ENCODE assay signal across 8 cellular contexts in the genomic region with DNA sequence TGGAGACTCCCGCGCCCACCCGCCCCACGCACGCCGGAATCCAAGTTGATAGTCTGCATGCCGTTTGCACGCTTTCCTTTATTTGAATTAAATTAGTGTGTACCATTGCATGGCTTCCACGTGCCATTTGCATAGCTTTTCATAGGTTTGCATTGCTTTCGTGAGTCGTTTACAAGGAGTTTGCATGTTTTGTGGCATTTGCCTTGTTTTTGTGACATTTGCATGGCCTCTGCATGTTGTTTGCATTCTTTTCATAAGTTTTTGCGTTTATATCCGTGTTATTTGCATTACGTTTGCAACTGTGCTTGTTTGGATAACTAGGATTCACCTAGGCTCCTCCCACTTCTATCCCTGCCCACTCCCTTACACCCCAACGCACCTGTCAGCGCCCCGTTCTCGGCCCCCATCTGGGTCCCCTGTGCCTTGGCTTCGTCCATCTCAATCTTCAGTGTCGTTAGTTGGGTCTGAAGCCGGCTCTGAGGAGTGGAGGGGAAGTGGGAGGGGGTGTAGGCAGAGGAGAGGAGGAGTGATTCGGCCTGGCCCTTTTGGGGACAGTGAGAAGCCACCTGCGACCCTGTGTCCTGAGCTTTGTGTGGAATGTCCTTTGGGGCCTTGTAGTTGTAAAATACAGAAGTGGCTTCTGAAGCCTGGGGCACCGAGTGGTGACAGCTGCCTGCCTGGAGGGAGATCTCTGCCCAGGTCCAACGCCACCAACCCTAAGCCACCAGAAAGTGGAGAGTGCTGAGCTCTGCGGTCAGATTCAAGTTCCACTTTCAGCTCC. TPM values are rescaled to one million over a fixed set of nuclear protein-coding genes. Genes with fewer than 3 reads are reported as not detected.
DNase-seq lines count a peak whose midpoint lies in the region; ATAC-seq lines count a peak whose summit lies in the region.

No MANE protein-coding gene starts in this region.

- peaks cover 17 to 19% of the 10 kb centered on the region in 2 donors for H3K4me1 Mint-ChIP-seq in natural killer cell treated with Interleukin-12 subunit alpha and Interleukin-12 subunit beta and Interleukin-15 and Interleukin-18, amount 100 ng/mL, for 72 hours (ENCODE audit: low read depth in 2 of 2)

- DNase-seq in SIG-M5 treated with dmso at 0.1 percent for 504 hours (lab: John Stamatoyannopoulos, UW; ENCODE audit: unreplicated experiment) (peak; percentile 42), SIG-M5 (lab: John Stamatoyannopoulos, UW) (no peak), NAMALWA (ENCODE audit: low spot score) (peak; percentile 93), cerebellar cortex (ENCODE audit: low spot score) (peak; percentile 36), DMS114 treated with DMSO at 0.1 percent for 48 hours (lab: John Stamatoyannopoulos, UW; ENCODE audit: unreplicated experiment) (no peak)
- DNase-seq in natural killer cell treated with Interleukin-12 subunit alpha and Interleukin-12 subunit beta and Interleukin-15 and Interleukin-18, amount 100 ng/mL, for 72 hours (ENCODE audit: low spot score) = no peak

- ATAC-seq in natural killer cell treated with Interleukin-12 subunit alpha and Interleukin-12 subunit beta and Interleukin-15 and Interleukin-18, amount 100 ng/mL, for 72 hours = no peak
- ATAC-seq in GM19324 (IDR thresholded peaks at IDR 0.05; ENCODE audit: low FRiP score, unreplicated experiment) (no peak), HG02840 (IDR thresholded peaks at IDR 0.05; ENCODE audit: low FRiP score, unreplicated experiment) (no peak)

- peak overlapping the region; percentile 89 for H3K4me3 Mint-ChIP-seq in natural killer cell treated with Interleukin-12 subunit alpha and Interleukin-12 subunit beta and Interleukin-15 and Interleukin-18, amount 100 ng/mL, for 72 hours

- no peaks in the 10 kb centered on the region for H3K9me3 Mint-ChIP-seq in natural killer cell treated with Interleukin-12 subunit alpha and Interleukin-12 subunit beta and Interleukin-15 and Interleukin-18, amount 100 ng/mL, for 72 hours

- H3K27me3 Mint-ChIP-seq in natural killer cell treated with Interleukin-12 subunit alpha and Interleukin-12 subunit beta and Interleukin-15 and Interleukin-18, amount 100 ng/mL, for 72 hours = peaks cover 0 to 3% of the 10 kb centered on the region in 2 donors

- no peaks in the 10 kb centered on the region for H3K36me3 Mint-ChIP-seq in natural killer cell treated with Interleukin-12 subunit alpha and Interleukin-12 subunit beta and Interleukin-15 and Interleukin-18, amount 100 ng/mL, for 72 hours

- H3K27ac Mint-ChIP-seq in natural killer cell treated with Interleukin-12 subunit alpha and Interleukin-12 subunit beta and Interleukin-15 and Interleukin-18, amount 100 ng/mL, for 72 hours = no peak overlapping the region

RNA-seq across cellular contexts. Expression of a gene that starts 2.4 kb away (rescaled TPM):
- total RNA-seq in natural killer cell treated with Interleukin-12 subunit alpha and Interleukin-12 subunit beta and Interleukin-15 and Interleukin-18, amount 100 ng/mL, for 72 hours = 1 to 10 TPM; 4.4 to 6.6 TPM

RNA-seq across cellular contexts. Expression of a gene that starts 13.9 kb away (rescaled TPM):
- total RNA-seq in natural killer cell treated with Interleukin-12 subunit alpha and Interleukin-12 subunit beta and Interleukin-15 and Interleukin-18, amount 100 ng/mL, for 72 hours = 100 to 1,000 TPM; 150 to 282 TPM

RNA-seq across cellular contexts. Expression of a gene that starts 14.4 kb away (rescaled TPM):
- total RNA-seq in natural killer cell treated with Interleukin-12 subunit alpha and Interleukin-12 subunit beta and Interleukin-15 and Interleukin-18, amount 100 ng/mL, for 72 hours = under 1 TPM in 1 of 2 donors, not detected in 1; 0.59 TPM

RNA-seq across cellular contexts. Expression of a gene that starts 28.3 kb away (rescaled TPM):
- total RNA-seq in natural killer cell treated with Interleukin-12 subunit alpha and Interleukin-12 subunit beta and Interleukin-15 and Interleukin-18, amount 100 ng/mL, for 72 hours = 10 to 100 TPM; 37.0 to 45.9 TPM

RNA-seq across cellular contexts. Expression of a gene that starts 54.2 kb away (rescaled TPM):
- total RNA-seq in natural killer cell treated with Interleukin-12 subunit alpha and Interleukin-12 subunit beta and Interleukin-15 and Interleukin-18, amount 100 ng/mL, for 72 hours = 10 to 100 TPM; 31.6 to 72.5 TPM

Comparison
In these comparisons a context has a peak if more than half of its experiments do, and no peak if none do; other contexts are left out.
1. DNase-seq: peak in SIG-M5 treated with dmso at 0.1 percent for 504 hours (single experiment), NAMALWA (single experiment) and cerebellar cortex (single experiment); none in SIG-M5 (single experiment), natural killer cell treated with Interleukin-12 subunit alpha and Interleukin-12 subunit beta and Interleukin-15 and Interleukin-18, amount 100 ng/mL, for 72 hours (single experiment) and DMS114 treated with DMSO at 0.1 percent for 48 hours (single experiment).